In the genomic region with DNA sequence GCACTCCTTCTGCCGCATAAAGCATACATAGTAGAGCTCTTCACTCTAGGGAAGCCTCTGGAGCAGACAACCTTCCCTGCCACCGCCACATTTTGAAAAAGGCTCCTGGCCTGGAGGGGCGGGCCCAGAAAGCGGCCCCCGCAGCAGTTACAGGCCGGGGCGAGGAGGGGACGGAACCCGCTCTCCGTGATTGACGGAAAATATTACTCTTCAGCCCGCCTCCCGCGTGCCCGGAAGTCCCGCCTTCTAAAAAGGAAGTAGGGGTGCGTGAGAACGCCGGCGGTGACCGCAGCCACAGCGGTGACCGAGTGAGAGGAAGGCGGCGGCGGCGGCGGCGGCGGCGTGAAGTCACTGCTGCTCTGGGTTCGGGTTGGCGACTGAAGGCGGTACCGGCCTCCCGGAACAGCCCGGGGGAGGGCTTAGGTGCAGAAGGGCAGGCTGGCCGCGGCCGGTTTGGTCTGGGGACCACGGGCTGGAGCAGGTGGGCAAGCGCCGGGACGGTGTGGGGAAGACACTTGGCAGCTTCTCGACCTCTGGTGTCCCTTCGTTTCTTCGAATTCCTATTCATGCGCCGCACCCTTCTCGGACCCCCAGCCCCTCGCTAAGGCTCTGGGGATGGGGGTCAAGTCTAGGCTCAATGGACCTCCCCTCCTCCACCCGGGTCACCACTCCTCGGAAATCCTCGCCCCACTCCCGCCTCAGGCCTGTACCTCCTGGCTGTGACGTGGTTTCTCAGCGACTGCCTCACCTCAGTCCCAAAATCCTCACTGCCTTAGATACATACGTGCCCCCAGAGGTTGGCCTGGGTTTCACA, we compare ENCODE assay signal across 8 cellular contexts. TPM values are rescaled to one million over a fixed set of nuclear protein-coding genes. Genes with fewer than 3 reads are reported as not detected.
DNase-seq lines count a peak whose midpoint lies in the region; ATAC-seq and TF ChIP-seq lines count a peak whose summit lies in the region.

HCCS (plus strand) TSS at position 295 of the 814 bp plus-strand sequence. CDS start 729 bp downstream, outside the sequence.

- peak; percentile 94 for ATAC-seq in GM18867 (IDR thresholded peaks at IDR 0.05; ENCODE audit: unreplicated experiment)
- ATAC-seq in HG03097 (IDR thresholded peaks at IDR 0.05; ENCODE audit: low FRiP score, unreplicated experiment) = peak; percentile 78

- H4K20me1 ChIP-seq in smooth muscle cell (ENCODE audit: low read depth) = no peaks in the 10 kb centered on the region

- no peaks in the 10 kb centered on the region for H3K4me1 ChIP-seq in breast epithelium
- H3K4me1 ChIP-seq in smooth muscle cell (ENCODE audit: low read depth) = no peaks in the 10 kb centered on the region

- TF ChIP-seq POLR2A in breast epithelium (IDR thresholded peaks at IDR 0.05) = peak; percentile 38

- H3K4me3 ChIP-seq in AG04450 (ENCODE audit: low read depth, low read length) (peak within 1 kb of the TSS; percentile 79), WERI-Rb-1 (ENCODE audit: low read depth, low read length) (peak within 1 kb of the TSS; percentile 80), breast epithelium (peak within 1 kb of the TSS; percentile 65 to 79 (median 66)), smooth muscle cell (peak within 1 kb of the TSS; percentile 62)

- H3K27me3 ChIP-seq in AG04450 (ENCODE audit: control insufficient read depth, insufficient read depth, low read length) (no peaks in the 10 kb centered on the region), WERI-Rb-1 (ENCODE audit: insufficient read depth, low read depth, severe bottlenecking) (no peaks in the 10 kb centered on the region), breast epithelium (peaks cover 0 to 19% of the 10 kb centered on the region in 2 donors), smooth muscle cell (ENCODE audit: low read depth) (no peaks in the 10 kb centered on the region)

- H3K4me2 ChIP-seq in smooth muscle cell = peak within 1 kb of the TSS; percentile 86

- H3K36me3 ChIP-seq in WERI-Rb-1 (peaks cover 8% of the 10 kb centered on the region), breast epithelium (no peaks in the 10 kb centered on the region), smooth muscle cell (ENCODE audit: low read depth) (no peaks in the 10 kb centered on the region)

- H3K9ac ChIP-seq in smooth muscle cell (ENCODE audit: low read depth) = peak within 1 kb of the TSS; percentile 93

- peak within 1 kb of the TSS; percentile 70 for H2AFZ ChIP-seq in smooth muscle cell (ENCODE audit: low read depth)

- TF ChIP-seq CTCF in AG04450 (IDR thresholded peaks at IDR 0.05; ENCODE audit: low read depth, low read length) = 0 out of 2 replicates have a peak, but pooled peaks have one; percentile 13
- TF ChIP-seq CTCF in WERI-Rb-1 (IDR thresholded peaks at IDR 0.05; ENCODE audit: low read depth, low read length) = no peak
- TF ChIP-seq CTCF in breast epithelium (IDR thresholded peaks at IDR 0.05) = no peak
- TF ChIP-seq CTCF in smooth muscle cell (IDR thresholded peaks at IDR 0.05; ENCODE audit: borderline replicate concordance, insufficient read depth, poor library complexity, severe bottlenecking) = no peak

- intact Hi-C loops in breast epithelium (cut with DNase I; ENCODE audit: low total_unique reads) = no loop called here

- H3K27ac ChIP-seq in AG04450 (ENCODE audit: low read depth, low read length) (peak within 1 kb of the TSS; percentile 47), WERI-Rb-1 (peak within 1 kb of the TSS; percentile 77), breast epithelium (peak within 1 kb of the TSS; percentile 86 to 90), smooth muscle cell (ENCODE audit: low read depth) (peak within 1 kb of the TSS; percentile 86)

- no peaks in the 10 kb centered on the region for H3F3A ChIP-seq in smooth muscle cell (ENCODE audit: low read depth)

- WGBS in smooth muscle cell (ENCODE audit: low lambda C conversion rate) = 53% methylated on average over 53 of the region's 58 CpGs

- POLR2A ChIA-PET in AG04450 (lab: Yijun Ruan, JAX) = no interaction called here

- peaks cover 7% of the 10 kb centered on the region for H3K79me2 ChIP-seq in smooth muscle cell (ENCODE audit: low read depth)

- DNase-seq in AG04450 (ENCODE audit: low read depth, low spot score) = peak; percentile 41
- DNase-seq in NCI-H2227 (lab: John Stamatoyannopoulos, UW; ENCODE audit: unreplicated experiment) = peak; percentile 94
- DNase-seq in WERI-Rb-1 = peak; percentile 77
- peak; percentile 71 to 73 for DNase-seq in breast epithelium (ENCODE audit: low spot score in 2 of 2)
- DNase-seq in iPS-NIHi11 (ENCODE audit: low spot score) = peak; percentile 79
- DNase-seq in smooth muscle cell (lab: John Stamatoyannopoulos, UW; ENCODE audit: unreplicated experiment) = peak; percentile 36

- H3K9me3 ChIP-seq in AG04450 (ENCODE audit: control insufficient read depth, insufficient read depth, low read length) (no peaks in the 10 kb centered on the region), WERI-Rb-1 (ENCODE audit: severe bottlenecking) (no peaks in the 10 kb centered on the region), breast epithelium (no peaks in the 10 kb centered on the region), smooth muscle cell (replicated peaks; ENCODE audit: low read depth) (no peaks in the 10 kb centered on the region)

- CTCF ChIA-PET in AG04450 (lab: Charles Lee) = interaction anchor here (0.6 to 1.4 kb wide), 2 partner anchors 342 to 921 kb away, joined by 3 to 4 read pairs; no protein-coding TSS in a partner anchor

RNA-seq across cellular contexts. Expression of gene HCCS, which starts in this region (rescaled TPM):
- polyA plus RNA-seq in AG04450 (2011; rRNA removed) = 26.7 and 32.3 TPM in 2 replicates
- 15.2 and 16.4 TPM in 2 replicates for polyA minus RNA-seq in AG04450 (2011; rRNA and poly(A)+ RNA removed)
- total RNA-seq in breast epithelium = 1 to 10 TPM; 7.9 to 9.4 (median 8.9) TPM
- 18.8 and 25.8 TPM in 2 replicates for total RNA-seq in smooth muscle cell
- 27.3 and 36.9 TPM in 2 replicates for polyA plus RNA-seq in smooth muscle cell

Comparison
In these comparisons a context has a peak if more than half of its experiments do, and no peak if none do; other contexts are left out.
1. Peak in every context shown above with its lines: DNase-seq, ATAC-seq, H3K4me3 ChIP-seq and H3K27ac ChIP-seq.
2. DNase-seq: peak in every context shown above with its lines; median percentile 94 in NCI-H2227; 79 in iPS-NIHi11; 77 in WERI-Rb-1; 72 in breast epithelium; 41 in AG04450; 36 in smooth muscle cell.